Comparison of ENCODE assay signal across 2 cellular contexts in the genomic region with DNA sequence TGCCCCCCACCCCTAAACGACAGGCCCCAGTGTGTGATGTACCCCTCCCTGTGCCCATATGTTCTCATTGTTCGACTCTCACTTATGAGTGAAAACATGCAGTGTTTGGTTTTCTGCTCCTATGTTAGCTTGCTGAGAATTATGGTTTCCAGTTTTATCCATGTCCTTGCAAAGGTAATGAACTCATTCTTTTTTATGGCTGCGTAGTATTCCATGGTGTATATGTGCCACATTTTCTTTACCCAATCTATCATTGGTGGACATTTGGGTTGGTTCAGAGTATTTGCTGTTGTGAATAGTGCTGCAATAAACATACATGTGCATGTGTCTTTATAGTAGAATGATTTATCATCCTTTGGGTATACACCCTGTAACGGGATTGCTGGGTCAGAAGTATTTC.
TF ChIP-seq lines count a peak whose summit lies in the region.

No MANE protein-coding gene starts in this region.

TF ChIP-seq in HEK293, 187 proteins besides CTCF, POLR2A, EP300 and RAD21:
- TF ChIP-seq, protein P1, sequence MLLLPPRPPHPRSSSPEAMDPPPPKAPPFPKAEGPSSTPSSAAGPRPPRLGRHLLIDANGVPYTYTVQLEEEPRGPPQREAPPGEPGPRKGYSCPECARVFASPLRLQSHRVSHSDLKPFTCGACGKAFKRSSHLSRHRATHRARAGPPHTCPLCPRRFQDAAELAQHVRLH (tag by site-specific recombination; IDR thresholded peaks at IDR 0.05): peak; percentile 28; the same call in 1 of the 2 replicates
- TF ChIP-seq ZNF146 (tag by site-specific recombination; IDR thresholded peaks at IDR 0.05): peak; percentile 80
TF ChIP-seq in HEK293: peak in this region for 2; not testable (repeated sequence) for 185.

TF ChIP-seq in K562, 482 proteins besides CTCF, POLR2A, EP300 and RAD21:
- peak; percentile 75 for TF ChIP-seq ZNF146 (CRISPR knock-in tag; IDR thresholded peaks at IDR 0.05; ENCODE audit: unreplicated experiment)
